9 cellular contexts compared by ENCODE assay signal in genomic region chr6:89148016-89148750, GRCh38.
DNase-seq lines count a peak whose midpoint lies in the region; ATAC-seq and TF ChIP-seq lines count a peak whose summit lies in the region.
"Had no signal": no experiment of that assay in that cellular context is flagged by ENCODE, and none has a peak within 500 bp of the region (broad histone marks: within the 10 kb centered on the region; RNA-seq: fewer than 3 reads in every experiment).

No MANE protein-coding gene starts in this region.

- H3K27me3 ChIP-seq in OCI-LY1 (ENCODE audit: insufficient read depth, low read length) = no peaks in the 10 kb centered on the region

- H3K9me2 ChIP-seq in OCI-LY1 (ENCODE audit: low read depth, low read length) = no peaks in the 10 kb centered on the region

- H3K79me2 ChIP-seq in OCI-LY1 (ENCODE audit: insufficient read depth, low read length) = peaks cover 10% of the 10 kb centered on the region; the same call in 1 of the 2 replicates

- H3K4me3 ChIP-seq in OCI-LY1 (ENCODE audit: low read depth, low read length, poor library complexity, severe bottlenecking) = peak overlapping the region; percentile 90

- no peak for TF ChIP-seq CTCF in OCI-LY1 (IDR thresholded peaks at IDR 0.05; ENCODE audit: low read length)

- ATAC-seq in GM21825 (IDR thresholded peaks at IDR 0.05; ENCODE audit: unreplicated experiment) = no peak
- ATAC-seq: right cardiac atrium had no signal

- no peaks in the 10 kb centered on the region for H3F3A ChIP-seq in OCI-LY1 (ENCODE audit: insufficient read depth, low read length)

- H3K9ac ChIP-seq in OCI-LY1 (ENCODE audit: low read length) = no peak overlapping the region; the same call in 1 of the 2 replicates

- H4K20me1 ChIP-seq in OCI-LY1 (ENCODE audit: insufficient read depth, low read length) = no peaks in the 10 kb centered on the region

- H3K27ac ChIP-seq in OCI-LY1 (ENCODE audit: low read depth, low read length, poor library complexity, severe bottlenecking) (peak overlapping the region; percentile 38), caudate nucleus (ENCODE audit: low read depth, low read length) (no peak overlapping the region)

- peaks cover 33% of the 10 kb centered on the region for H3K36me3 ChIP-seq in OCI-LY1 (ENCODE audit: insufficient read depth, low read length)

- peak overlapping the region; percentile 71 for H3K4me2 ChIP-seq in OCI-LY1 (ENCODE audit: low read length)

- DNase-seq in EH (ENCODE audit: low read depth) (peak; percentile 22), caudate nucleus (lab: John Stamatoyannopoulos, UW) (peak in 36 of 61 donors; percentile 1 to 79 (median 20)), GM19240 (ENCODE audit: insufficient read length, low spot score) (no peak), NCI-H2227 (lab: John Stamatoyannopoulos, UW; ENCODE audit: unreplicated experiment) (no peak), 8988T (no peak)
- peak; percentile 18 to 21 for DNase-seq in stimulated activated CD4-positive, alpha-beta T cell treated with anti-CD3 and anti-CD28 coated beads, Interleukin-1b, Interleukin-23, amount 100 ng/mL, for 4 hours (ENCODE audit: low read depth in 2 of 2)

- H3K9me3 ChIP-seq in OCI-LY1 (ENCODE audit: low read length) = no peaks in the 10 kb centered on the region

- H2AFZ ChIP-seq in OCI-LY1 (ENCODE audit: low read length) = no peak overlapping the region

- peaks cover 35% of the 10 kb centered on the region for H3K4me1 ChIP-seq in OCI-LY1 (ENCODE audit: insufficient read depth, low read length, severe bottlenecking)

Comparison
In these comparisons a context has a peak if more than half of its experiments do, and no peak if none do; other contexts are left out.
1. DNase-seq: peak in EH (single experiment), caudate nucleus (36 of 61) and stimulated activated CD4-positive, alpha-beta T cell treated with anti-CD3 and anti-CD28 coated beads, Interleukin-1b, Interleukin-23, amount 100 ng/mL, for 4 hours (2 of 2); none in GM19240 (single experiment), NCI-H2227 (single experiment) and 8988T (single experiment).